Comparison of ENCODE assay signal across 13 cellular contexts in the genomic region with DNA sequence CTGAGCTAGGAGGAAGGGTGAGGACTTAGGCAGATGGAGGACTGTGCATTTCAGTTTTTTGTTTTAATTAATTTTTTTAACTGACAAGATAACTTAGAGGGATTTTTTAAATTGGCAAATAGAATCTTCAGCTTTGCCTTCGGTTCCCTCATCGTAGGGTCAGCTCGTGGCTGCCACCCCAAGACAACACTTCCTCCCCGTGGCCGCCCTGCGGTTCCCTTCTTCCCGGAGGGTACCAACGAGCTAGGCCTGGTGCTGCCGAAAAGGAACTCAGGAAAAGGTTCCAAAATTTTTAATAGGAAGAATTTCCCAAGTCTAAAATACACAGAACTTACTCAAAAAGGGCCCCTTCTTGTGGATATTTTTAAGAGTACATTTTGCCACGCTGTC.
DNase-seq lines count a peak whose midpoint lies in the region; ATAC-seq and TF ChIP-seq lines count a peak whose summit lies in the region.
"Had no signal": no experiment of that assay in that cellular context is flagged by ENCODE, and none has a peak within 500 bp of the region (broad histone marks: within the 10 kb centered on the region; RNA-seq: fewer than 3 reads in every experiment).

No MANE protein-coding gene starts in this region.

- H3K79me2 ChIP-seq in OCI-LY7 (ENCODE audit: insufficient read depth, low read depth, low read length) = no peaks in the 10 kb centered on the region

- 0 out of 2 replicates have a peak, but pooled peaks have one; percentile 31 for TF ChIP-seq CTCF in OCI-LY7 (conservative IDR thresholded peaks at IDR 0.05; ENCODE audit: low read length)
- TF ChIP-seq CTCF in Caco-2 (IDR thresholded peaks at IDR 0.05; ENCODE audit: insufficient read depth in 1 of 2, low read depth in 1 of 2, low read length in 1 of 2, severe bottlenecking in 1 of 2, unreplicated experiment in 1 of 2) = no peak

- ATAC-seq in stimulated activated memory B cell treated with anti-CD40 and anti-IgM and Interleukin-4, amounts not matched to agents 10 μg/mL and 1 μg/mL and 100 μg/mL, for 72 hours = no peak
- no peak for ATAC-seq in HG03354 (IDR thresholded peaks at IDR 0.05; ENCODE audit: poor library complexity, severe bottlenecking, unreplicated experiment)

- H3K36me3 ChIP-seq in OCI-LY7 (ENCODE audit: insufficient read depth, low read length) (peaks cover 31% of the 10 kb centered on the region), Caco-2 (ENCODE audit: control insufficient read depth, insufficient read depth, low read length) (peaks cover 1% of the 10 kb centered on the region; the same call in 1 of the 2 replicates)
- H3K36me3 ChIP-seq: SJCRH30 had no signal

- H3K9me3 ChIP-seq in OCI-LY7 (ENCODE audit: low read length) (no peaks in the 10 kb centered on the region), Caco-2 (no peaks in the 10 kb centered on the region)
- H3K9me3 ChIP-seq: heart right ventricle, SJCRH30 had no signal

- H3K36me3 Mint-ChIP-seq in activated T-cell treated with anti-CD3 and anti-CD28 coated beads, Interleukin-2, amount 50 U/mL, for 24 hours (ENCODE audit: low read depth) = peaks cover 57% of the 10 kb centered on the region
- H3K36me3 Mint-ChIP-seq in dendritic cell treated with granulocyte-macrophage colony-stimulating factor and Interleukin-4, amounts not matched to agents 40 ng/mL and 50 ng/mL, for 4 days (ENCODE audit: low read depth) = peaks cover 32% of the 10 kb centered on the region
- peaks cover 32% of the 10 kb centered on the region for H3K36me3 Mint-ChIP-seq in stimulated activated memory B cell treated with anti-CD40 and anti-IgM and Interleukin-4, amounts not matched to agents 10 μg/mL and 1 μg/mL and 100 μg/mL, for 72 hours
- H3K36me3 Mint-ChIP-seq in Caco-2 (ENCODE audit: insufficient read depth, unreplicated experiment) = peaks cover 30% of the 10 kb centered on the region

- no peaks in the 10 kb centered on the region for H3K27me3 Mint-ChIP-seq in activated T-cell treated with anti-CD3 and anti-CD28 coated beads, Interleukin-2, amount 50 U/mL, for 24 hours
- peaks cover 2% of the 10 kb centered on the region for H3K27me3 Mint-ChIP-seq in dendritic cell treated with granulocyte-macrophage colony-stimulating factor and Interleukin-4, amounts not matched to agents 40 ng/mL and 50 ng/mL, for 4 days
- H3K27me3 Mint-ChIP-seq in stimulated activated memory B cell treated with anti-CD40 and anti-IgM and Interleukin-4, amounts not matched to agents 10 μg/mL and 1 μg/mL and 100 μg/mL, for 72 hours = no peaks in the 10 kb centered on the region
- no peaks in the 10 kb centered on the region for H3K27me3 Mint-ChIP-seq in Caco-2 (ENCODE audit: insufficient read depth, unreplicated experiment)

- no peaks in the 10 kb centered on the region for H3K27me3 ChIP-seq in Caco-2 (replicated peaks; ENCODE audit: control insufficient read depth, insufficient read depth, low read length)
- H3K27me3 ChIP-seq: heart right ventricle, SJCRH30 had no signal

- H3K4me3 ChIP-seq in OCI-LY7 (ENCODE audit: low read depth, low read length, poor library complexity, severe bottlenecking) = peak overlapping the region; percentile 58
- no peak overlapping the region for H3K4me3 ChIP-seq in Caco-2 (ENCODE audit: low read depth, low read length)
- H3K4me3 ChIP-seq: heart right ventricle had no signal

- H3K27ac ChIP-seq in OCI-LY7 (ENCODE audit: low read depth, low read length, poor library complexity, severe bottlenecking) = peak overlapping the region; percentile 93

- H2AFZ ChIP-seq in OCI-LY7 (ENCODE audit: low read length) = no peak overlapping the region; the same call in 1 of the 2 replicates

- peak overlapping the region; percentile 54 for H3K4me3 Mint-ChIP-seq in activated T-cell treated with anti-CD3 and anti-CD28 coated beads, Interleukin-2, amount 50 U/mL, for 24 hours
- H3K4me3 Mint-ChIP-seq in dendritic cell treated with granulocyte-macrophage colony-stimulating factor and Interleukin-4, amounts not matched to agents 40 ng/mL and 50 ng/mL, for 4 days = peak overlapping the region; percentile 45
- H3K4me3 Mint-ChIP-seq in stimulated activated memory B cell treated with anti-CD40 and anti-IgM and Interleukin-4, amounts not matched to agents 10 μg/mL and 1 μg/mL and 100 μg/mL, for 72 hours = no peak overlapping the region
- H3K4me3 Mint-ChIP-seq in Caco-2 (ENCODE audit: unreplicated experiment) = no peak overlapping the region

- intact Hi-C loops in OCI-LY7 (cut with micrococcal nuclease; ENCODE audit: unreplicated experiment) (loop anchor here (5.0 kb wide), 1 partner anchor 44 kb away; no protein-coding TSS in a partner anchor), Caco-2 (cut with micrococcal nuclease; ENCODE audit: unreplicated experiment) (no loop called here)
- intact Hi-C loops in dendritic cell treated with granulocyte-macrophage colony-stimulating factor and Interleukin-4, amounts not matched to agents 40 ng/mL and 50 ng/mL, for 4 days (cut with micrococcal nuclease) = no loop called here

- BruUV-seq in OCI-LY7 (replicated peaks; lab: Mats Ljungman, UMichigan) (TSS peak; percentile 69), Caco-2 (replicated peaks; lab: Mats Ljungman, UMichigan) (no TSS peak)

- no peaks in the 10 kb centered on the region for H3K9me2 ChIP-seq in OCI-LY7 (ENCODE audit: insufficient read depth, low read length)

- H3K9me3 Mint-ChIP-seq in activated T-cell treated with anti-CD3 and anti-CD28 coated beads, Interleukin-2, amount 50 U/mL, for 24 hours = no peaks in the 10 kb centered on the region
- H3K9me3 Mint-ChIP-seq in dendritic cell treated with granulocyte-macrophage colony-stimulating factor and Interleukin-4, amounts not matched to agents 40 ng/mL and 50 ng/mL, for 4 days = no peaks in the 10 kb centered on the region
- H3K9me3 Mint-ChIP-seq in stimulated activated memory B cell treated with anti-CD40 and anti-IgM and Interleukin-4, amounts not matched to agents 10 μg/mL and 1 μg/mL and 100 μg/mL, for 72 hours = no peaks in the 10 kb centered on the region
- H3K9me3 Mint-ChIP-seq in Caco-2 (ENCODE audit: unreplicated experiment) = no peaks in the 10 kb centered on the region

- CTCF ChIA-PET in OCI-LY7 (lab: Charles Lee; ENCODE audit: unreplicated experiment) (interaction anchor here (1.1 kb wide), 1 partner anchor 9 kb away, joined by 5 read pairs; no protein-coding TSS in a partner anchor), Caco-2 (lab: Charles Lee) (no interaction called here)

- DNase-seq in activated T-cell treated with anti-CD3 and anti-CD28 coated beads, Interleukin-2, amount 50 U/mL, for 24 hours = peak; percentile 41
- DNase-seq in activated T-cell treated with anti-CD3 and anti-CD28 coated beads, Interleukin-2, amount 50 U/mL, for 48 hours = no peak
- DNase-seq in OCI-LY7 (ENCODE audit: low spot score) = no peak
- no peak for DNase-seq in DMS 273 (lab: John Stamatoyannopoulos, UW; ENCODE audit: unreplicated experiment)
- DNase-seq in Caco-2 = no peak
- DNase-seq: cortex of kidney, midbrain, NCI-H2029 treated with DMSO at 0.1 percent for 48 hours, SJCRH30 had no signal

- H3K4me1 Mint-ChIP-seq in activated T-cell treated with anti-CD3 and anti-CD28 coated beads, Interleukin-2, amount 50 U/mL, for 24 hours (ENCODE audit: low read depth) = peaks cover 83% of the 10 kb centered on the region
- H3K4me1 Mint-ChIP-seq in dendritic cell treated with granulocyte-macrophage colony-stimulating factor and Interleukin-4, amounts not matched to agents 40 ng/mL and 50 ng/mL, for 4 days (ENCODE audit: low read depth) = peaks cover 33% of the 10 kb centered on the region
- H3K4me1 Mint-ChIP-seq in stimulated activated memory B cell treated with anti-CD40 and anti-IgM and Interleukin-4, amounts not matched to agents 10 μg/mL and 1 μg/mL and 100 μg/mL, for 72 hours = peaks cover 36% of the 10 kb centered on the region
- peaks cover 15% of the 10 kb centered on the region for H3K4me1 Mint-ChIP-seq in Caco-2 (ENCODE audit: low read depth, unreplicated experiment)

- H3K4me1 ChIP-seq in OCI-LY7 (ENCODE audit: insufficient read depth, low read length, poor library complexity, severe bottlenecking) = peaks cover 63% of the 10 kb centered on the region
- no peaks in the 10 kb centered on the region for H3K4me1 ChIP-seq in Caco-2

- H3K27ac Mint-ChIP-seq in activated T-cell treated with anti-CD3 and anti-CD28 coated beads, Interleukin-2, amount 50 U/mL, for 24 hours = peak overlapping the region; percentile 92
- H3K27ac Mint-ChIP-seq in dendritic cell treated with granulocyte-macrophage colony-stimulating factor and Interleukin-4, amounts not matched to agents 40 ng/mL and 50 ng/mL, for 4 days = peak overlapping the region; percentile 75
- H3K27ac Mint-ChIP-seq in stimulated activated memory B cell treated with anti-CD40 and anti-IgM and Interleukin-4, amounts not matched to agents 10 μg/mL and 1 μg/mL and 100 μg/mL, for 72 hours = peak overlapping the region; percentile 64
- H3K27ac Mint-ChIP-seq in Caco-2 (ENCODE audit: unreplicated experiment) = no peak overlapping the region

- H3K4me2 ChIP-seq in OCI-LY7 (ENCODE audit: low read length) = peak overlapping the region; percentile 76

- POLR2A ChIA-PET in OCI-LY7 (lab: Charles Lee) = interaction anchor here (0.5 to 2.2 kb wide), 4 partner anchors 16 to 1644 kb away, joined by 3 to 6 read pairs (median 4); no protein-coding TSS in a partner anchor
- POLR2A ChIA-PET in Caco-2 (lab: Charles Lee) = no interaction called here

- H4K20me1 ChIP-seq in OCI-LY7 (ENCODE audit: insufficient read depth, low read length) = no peaks in the 10 kb centered on the region

Comparison
In these comparisons a context has a peak if more than half of its experiments do, and no peak if none do; other contexts are left out.
1. H3K4me3 Mint-ChIP-seq: peak in activated T-cell treated with anti-CD3 and anti-CD28 coated beads, Interleukin-2, amount 50 U/mL, for 24 hours (single experiment) and dendritic cell treated with granulocyte-macrophage colony-stimulating factor and Interleukin-4, amounts not matched to agents 40 ng/mL and 50 ng/mL, for 4 days (single experiment); none in stimulated activated memory B cell treated with anti-CD40 and anti-IgM and Interleukin-4, amounts not matched to agents 10 μg/mL and 1 μg/mL and 100 μg/mL, for 72 hours (single experiment) and Caco-2 (single experiment).